8 cellular contexts compared by ENCODE assay signal in the genomic region with DNA sequence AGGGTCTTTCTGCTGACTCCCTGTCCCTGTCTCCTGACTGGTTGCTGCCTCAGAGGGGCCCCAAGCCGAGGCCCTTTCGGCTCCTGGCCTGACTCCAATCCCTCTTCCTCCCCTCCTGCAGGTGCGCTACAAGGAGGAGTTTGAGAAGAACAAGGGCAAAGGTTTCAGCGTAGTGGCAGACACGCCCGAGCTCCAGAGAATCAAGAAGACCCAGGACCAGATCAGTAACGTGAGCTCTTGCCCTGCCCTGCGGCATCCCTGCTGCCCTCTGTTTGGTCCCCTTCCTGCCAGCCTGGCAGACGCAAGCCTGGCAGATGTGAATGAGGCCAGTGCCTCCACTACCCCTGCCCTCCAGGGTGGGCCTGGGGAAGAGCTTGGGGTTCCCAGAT. TPM values are rescaled to one million over a fixed set of nuclear protein-coding genes. Genes with fewer than 3 reads are reported as not detected.
DNase-seq lines count a peak whose midpoint lies in the region; ATAC-seq and TF ChIP-seq lines count a peak whose summit lies in the region.

No MANE protein-coding gene starts in this region.

- peaks cover 38 to 74% of the 10 kb centered on the region in 2 donors for H3K4me1 ChIP-seq in adrenal gland (replicated peaks in 1 of 2)

- ATAC-seq in activated CD4-positive, alpha-beta T cell treated with anti-CD3 and anti-CD28 coated beads for 36 hours, result peak; percentile 47
- ATAC-seq in stimulated activated memory B cell treated with anti-CD40 and anti-IgM and Interleukin-4, amounts not matched to agents 10 μg/mL and 1 μg/mL and 100 μg/mL, for 72 hours, result peak; percentile 44
- ATAC-seq in HG03095 (IDR thresholded peaks at IDR 0.05; ENCODE audit: unreplicated experiment), result no peak

- WGBS in adrenal gland, 4 donors, result 40 to 74% (median 67%) methylated on average over 1 to 9 of the region's 9 CpGs

- H3K27ac ChIP-seq in dorsolateral prefrontal cortex (peak overlapping the region in 46 of 59 donors; percentile 1 to 76 (median 51)), adrenal gland (peak overlapping the region in 2 of 5 donors; percentile 49 to 62)

- POLR2A ChIA-PET in activated CD4-positive, alpha-beta T cell treated with anti-CD3 and anti-CD28 coated beads for 36 hours (lab: Charles Lee), result interaction anchor here (0.9 to 1.8 kb wide), 5 partner anchors 11 to 44 kb away, joined by 3 to 8 read pairs (median 4); partner anchors contain the start of gene RPL23

- peaks cover 68% of the 10 kb centered on the region for H3K4me1 Mint-ChIP-seq in activated CD4-positive, alpha-beta T cell treated with anti-CD3 and anti-CD28 coated beads for 36 hours
- H3K4me1 Mint-ChIP-seq in stimulated activated memory B cell treated with anti-CD40 and anti-IgM and Interleukin-4, amounts not matched to agents 10 μg/mL and 1 μg/mL and 100 μg/mL, for 72 hours, result peaks cover 39% of the 10 kb centered on the region

- H3K27me3 Mint-ChIP-seq in activated CD4-positive, alpha-beta T cell treated with anti-CD3 and anti-CD28 coated beads for 36 hours, result no peaks in the 10 kb centered on the region
- no peaks in the 10 kb centered on the region for H3K27me3 Mint-ChIP-seq in stimulated activated memory B cell treated with anti-CD40 and anti-IgM and Interleukin-4, amounts not matched to agents 10 μg/mL and 1 μg/mL and 100 μg/mL, for 72 hours

- H3K9me3 ChIP-seq in adrenal gland (replicated peaks in 1 of 3), result no peaks in the 10 kb centered on the region

- no peak for TF ChIP-seq POLR2A in adrenal gland (IDR thresholded peaks at IDR 0.05)

- peak overlapping the region; percentile 70 for H3K4me3 Mint-ChIP-seq in activated CD4-positive, alpha-beta T cell treated with anti-CD3 and anti-CD28 coated beads for 36 hours
- H3K4me3 Mint-ChIP-seq in stimulated activated memory B cell treated with anti-CD40 and anti-IgM and Interleukin-4, amounts not matched to agents 10 μg/mL and 1 μg/mL and 100 μg/mL, for 72 hours, result peak overlapping the region; percentile 63

- CTCF ChIA-PET in activated CD4-positive, alpha-beta T cell treated with anti-CD3 and anti-CD28 coated beads for 36 hours (lab: Charles Lee), result interaction anchor here (0.5 to 1.5 kb wide), 11 partner anchors 9 to 266 kb away, joined by 3 to 7 read pairs (median 3); partner anchors contain the start of genes LASP1 and LASP1NB

- peak; percentile 67 for DNase-seq in activated CD4-positive, alpha-beta T cell treated with anti-CD3 and anti-CD28 coated beads for 36 hours
- no peak for DNase-seq in activated CD4-positive, alpha-beta T cell treated with anti-CD3 and anti-CD28 coated beads for 4 hours
- DNase-seq in HT-29 (ENCODE audit: low spot score), result peak; percentile 67
- DNase-seq in dorsolateral prefrontal cortex, result no peak
- DNase-seq in adrenal gland, result no peak
- DNase-seq in NCI-H526 (lab: John Stamatoyannopoulos, UW), result no peak

- intact Hi-C loops in activated CD4-positive, alpha-beta T cell treated with anti-CD3 and anti-CD28 coated beads for 36 hours (cut with DNase I, micrococcal nuclease), result loop anchor here (1.0 to 5.0 kb wide), 7 partner anchors 27 to 1291 kb away; partner anchors contain the start of genes PIP4K2B (in 1 of the 2), PSMB3 (in 1 of the 2) and SYNRG (in 1 of the 2)
- intact Hi-C loops in dorsolateral prefrontal cortex (cut with DNase I), result no loop called here
- intact Hi-C loops in adrenal gland (cut with DNase I), result no loop called here

- peaks cover 0 to 40% of the 10 kb centered on the region in 2 donors for H3K36me3 ChIP-seq in adrenal gland (replicated peaks in 1 of 2)

- H3K27me3 ChIP-seq in dorsolateral prefrontal cortex (no peaks in the 10 kb centered on the region), adrenal gland (no peaks in the 10 kb centered on the region)

- H3K27ac Mint-ChIP-seq in activated CD4-positive, alpha-beta T cell treated with anti-CD3 and anti-CD28 coated beads for 36 hours, result peak overlapping the region; percentile 98
- peak overlapping the region; percentile 91 for H3K27ac Mint-ChIP-seq in stimulated activated memory B cell treated with anti-CD40 and anti-IgM and Interleukin-4, amounts not matched to agents 10 μg/mL and 1 μg/mL and 100 μg/mL, for 72 hours

- H3K4me3 ChIP-seq in dorsolateral prefrontal cortex (no peak overlapping the region), adrenal gland (no peak overlapping the region)

- peaks cover 53% of the 10 kb centered on the region for H3K36me3 Mint-ChIP-seq in activated CD4-positive, alpha-beta T cell treated with anti-CD3 and anti-CD28 coated beads for 36 hours (ENCODE audit: low read depth)
- H3K36me3 Mint-ChIP-seq in stimulated activated memory B cell treated with anti-CD40 and anti-IgM and Interleukin-4, amounts not matched to agents 10 μg/mL and 1 μg/mL and 100 μg/mL, for 72 hours, result peaks cover 41% of the 10 kb centered on the region

- no peak for TF ChIP-seq CTCF in dorsolateral prefrontal cortex (IDR thresholded peaks at IDR 0.05 in 54 of 56, conservative IDR thresholded peaks at IDR 0.05 in 2 of 56; ENCODE audit: low read depth in 1 of 56, partially characterized antibody in 56 of 56)
- TF ChIP-seq CTCF in adrenal gland (IDR thresholded peaks at IDR 0.05), result no peak

- no peaks in the 10 kb centered on the region for H3K9me3 Mint-ChIP-seq in activated CD4-positive, alpha-beta T cell treated with anti-CD3 and anti-CD28 coated beads for 36 hours (ENCODE audit: low read depth)
- H3K9me3 Mint-ChIP-seq in stimulated activated memory B cell treated with anti-CD40 and anti-IgM and Interleukin-4, amounts not matched to agents 10 μg/mL and 1 μg/mL and 100 μg/mL, for 72 hours, result no peaks in the 10 kb centered on the region

RNA-seq across cellular contexts. Expression of gene LASP1, which starts 28.4 kb away (rescaled TPM):
- total RNA-seq in activated CD4-positive, alpha-beta T cell treated with anti-CD3 and anti-CD28 coated beads for 36 hours, result 100 to 1,000 TPM; 119 to 144 TPM
- total RNA-seq in HT-29 (2014; rRNA removed; shearing (Covaris generic)), result 266 and 279 TPM in 2 replicates
- 100 to 1,000 TPM in 14 of 120 experiments, 10 to 100 TPM in 106; 54.6 to 125 (median 90.0) TPM for total RNA-seq in dorsolateral prefrontal cortex
- total RNA-seq in adrenal gland, result 100 to 1,000 TPM in 5 of 8 donors, 10 to 100 TPM in 3; 73.4 to 123 (median 104) TPM
- polyA plus RNA-seq in adrenal gland, result 10 to 100 TPM; 36.3 to 65.1 (median 43.3) TPM

RNA-seq across cellular contexts. Expression of gene RPL23, which starts 44.8 kb away (rescaled TPM):
- 1,000 to 10,000 TPM; 1,886 to 1,896 TPM for total RNA-seq in activated CD4-positive, alpha-beta T cell treated with anti-CD3 and anti-CD28 coated beads for 36 hours
- total RNA-seq in HT-29 (2014; rRNA removed; shearing (Covaris generic)), result 2,011 and 2,221 TPM in 2 replicates
- 100 to 1,000 TPM; 239 to 571 (median 364) TPM for total RNA-seq in dorsolateral prefrontal cortex
- total RNA-seq in adrenal gland, result 1,000 to 10,000 TPM in 6 of 8 donors, 100 to 1,000 TPM in 2; 927 to 1,685 (median 1,368) TPM
- polyA plus RNA-seq in adrenal gland, result 1,000 to 10,000 TPM; 2,027 to 3,246 (median 2,815) TPM

Comparison
In these comparisons a context has a peak if more than half of its experiments do, and no peak if none do; other contexts are left out.
1. DNase-seq: peak in activated CD4-positive, alpha-beta T cell treated with anti-CD3 and anti-CD28 coated beads for 36 hours (single experiment) and HT-29 (single experiment); none in activated CD4-positive, alpha-beta T cell treated with anti-CD3 and anti-CD28 coated beads for 4 hours (0 of 2), dorsolateral prefrontal cortex (0 of 10), adrenal gland (0 of 7) and NCI-H526 (0 of 2).
2. intact Hi-C loops: an anchor here in activated CD4-positive, alpha-beta T cell treated with anti-CD3 and anti-CD28 coated beads for 36 hours (1.0 to 5.0 kb wide); none called in dorsolateral prefrontal cortex and adrenal gland.